In the genomic region with DNA sequence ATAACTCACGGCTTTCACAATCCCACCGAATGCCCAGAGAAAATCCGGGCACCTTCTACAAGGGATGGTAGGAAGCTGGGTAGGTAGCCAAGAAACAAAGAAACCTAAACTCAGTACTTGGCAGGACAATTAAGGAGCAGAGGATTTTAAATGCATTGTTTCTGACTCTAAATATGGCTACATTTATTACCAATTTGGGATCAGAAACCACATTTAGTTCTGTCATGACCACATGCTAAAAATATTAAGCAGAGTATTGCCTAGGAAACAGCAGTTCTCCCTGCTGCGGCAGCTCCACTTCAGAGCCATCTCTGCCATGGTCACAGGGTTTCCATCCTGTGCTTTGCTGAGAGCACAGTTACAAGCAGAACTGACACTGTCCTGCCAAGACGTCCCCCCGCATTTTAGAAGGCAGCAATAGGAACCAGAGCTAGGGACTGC, we compare ENCODE assay signal across 12 cellular contexts. TPM values are rescaled to one million over a fixed set of nuclear protein-coding genes. Genes with fewer than 3 reads are reported as not detected.
DNase-seq lines count a peak whose midpoint lies in the region; ATAC-seq and TF ChIP-seq lines count a peak whose summit lies in the region.
"Had no signal": no experiment of that assay in that cellular context is flagged by ENCODE, and none has a peak within 500 bp of the region (broad histone marks: within the 10 kb centered on the region; RNA-seq: fewer than 3 reads in every experiment).

No MANE protein-coding gene starts in this region.

- no peaks in the 10 kb centered on the region for H3K9me3 Mint-ChIP-seq in CD14-positive monocyte
- H3K9me3 Mint-ChIP-seq: WTC11 had no signal

- 48 to 65% (median 50%) methylated on average over 6 of the region's 6 CpGs for WGBS in stomach, 5 donors

- H3K27me3 Mint-ChIP-seq in CD14-positive monocyte (ENCODE audit: low read depth in 3 of 3) = no peaks in the 10 kb centered on the region

- peak; percentile 53 for ATAC-seq in GM18868 (IDR thresholded peaks at IDR 0.05; ENCODE audit: unreplicated experiment)
- ATAC-seq in HG03354 (IDR thresholded peaks at IDR 0.05; ENCODE audit: poor library complexity, severe bottlenecking, unreplicated experiment) = no peak
- ATAC-seq in HG03521 (IDR thresholded peaks at IDR 0.05; ENCODE audit: unreplicated experiment) = no peak
- ATAC-seq: WTC11 had no signal

- peaks cover 2 to 3% of the 10 kb centered on the region in 2 donors for H3K36me3 Mint-ChIP-seq in CD14-positive monocyte
- H3K36me3 Mint-ChIP-seq: WTC11 had no signal

- H3K27me3 ChIP-seq in right atrium auricular region = no peaks in the 10 kb centered on the region
- no peaks in the 10 kb centered on the region for H3K27me3 ChIP-seq in stomach
- H3K27me3 ChIP-seq in SJCRH30 = no peaks in the 10 kb centered on the region

- no peak overlapping the region for H3K27ac Mint-ChIP-seq in CD14-positive monocyte
- H3K27ac Mint-ChIP-seq: WTC11 had no signal

- TF ChIP-seq CTCF in right atrium auricular region (IDR thresholded peaks at IDR 0.05) = no peak
- TF ChIP-seq CTCF in stomach (IDR thresholded peaks at IDR 0.05) = no peak
- TF ChIP-seq CTCF in CD14-positive monocyte (IDR thresholded peaks at IDR 0.05) = no peak

- no peaks in the 10 kb centered on the region for H3K36me3 ChIP-seq in right atrium auricular region
- no peaks in the 10 kb centered on the region for H3K36me3 ChIP-seq in stomach
- H3K36me3 ChIP-seq in SJCRH30 = no peaks in the 10 kb centered on the region

- peaks cover 0 to 50% of the 10 kb centered on the region in 2 donors for H3K4me1 ChIP-seq in right atrium auricular region
- peaks cover 46 to 76% (median 51%) of the 10 kb centered on the region in 4 donors for H3K4me1 ChIP-seq in stomach
- H3K4me1 ChIP-seq in SJCRH30 = peaks cover 4% of the 10 kb centered on the region; the same call in 1 of the 2 replicates

- H3K4me3 Mint-ChIP-seq in CD14-positive monocyte = no peak overlapping the region
- H3K4me3 Mint-ChIP-seq: WTC11 had no signal

- peaks cover 36% of the 10 kb centered on the region for H3K4me1 Mint-ChIP-seq in CD14-positive monocyte

- no peaks in the 10 kb centered on the region for H3K9me3 ChIP-seq in right atrium auricular region
- no peaks in the 10 kb centered on the region for H3K9me3 ChIP-seq in stomach
- H3K9me3 ChIP-seq in SJCRH30 (replicated peaks) = no peaks in the 10 kb centered on the region

- H3K27ac ChIP-seq in angular gyrus (ENCODE audit: low read depth, low read length) (peak overlapping the region; percentile 62), right atrium auricular region (peak overlapping the region; percentile 60 to 72), stomach (peak overlapping the region; percentile 27 to 79 (median 69)), SJCRH30 (no peak overlapping the region)

- DNase-seq in right atrium auricular region (ENCODE audit: low spot score) (no peak), stomach (no peak), CD14-positive monocyte (ENCODE audit: low spot score) (no peak), SJCRH30 (no peak)
- DNase-seq: activated naive CD4-positive, alpha-beta T cell; NK-92 treated with Interleukin-12 subunit alpha and Interleukin-12 subunit beta, amount 100 ng/mL, for 24 hours; stimulated activated CD4-positive, alpha-beta T cell treated with anti-CD3 and anti-CD28 coated beads, Interleukin-4, amount 100 ng/mL, for 4 hours had no signal

- no peak for TF ChIP-seq EP300 in stomach (IDR thresholded peaks at IDR 0.05)

- TF ChIP-seq POLR2A in stomach (IDR thresholded peaks at IDR 0.05) = no peak

- intact Hi-C loops in stomach (cut with DNase I; ENCODE audit: low total_unique reads) = no loop called here
- intact Hi-C loops in CD14-positive monocyte (cut with micrococcal nuclease) = no loop called here

- no peak overlapping the region for H3K4me3 ChIP-seq in right atrium auricular region
- no peak overlapping the region for H3K4me3 ChIP-seq in stomach
- H3K4me3 ChIP-seq in SJCRH30 = no peak overlapping the region

RNA-seq across cellular contexts. Expression of a gene that starts 57.5 kb away (rescaled TPM):
- total RNA-seq in right atrium auricular region (10 to 100 TPM; 32.7 to 41.3 TPM), stomach (10 to 100 TPM; 22.2 to 60.0 (median 31.8) TPM)
- polyA plus RNA-seq in stomach (10 to 100 TPM; 26.7 to 83.6 (median 74.6) TPM), CD14-positive monocyte (10 to 100 TPM; 27.9 to 35.1 TPM)
- total RNA-seq in SJCRH30 (2014; rRNA removed; shearing (Covaris generic)) = 7.1 and 7.7 TPM in 2 replicates
